In genomic region chr11:83157755-83158473, GRCh38 we compare ENCODE assay signal across 8 cellular contexts. TPM values are rescaled to one million over a fixed set of nuclear protein-coding genes. Genes with fewer than 3 reads are reported as not detected.
DNase-seq lines count a peak whose midpoint lies in the region; ATAC-seq and TF ChIP-seq lines count a peak whose summit lies in the region.

No MANE protein-coding gene starts in this region.

- CTCF ChIA-PET in AG04449 (lab: Yijun Ruan, JAX) = no interaction called here

- POLR2A ChIA-PET in AG04449 (lab: Yijun Ruan, JAX) = interaction anchor here (1.2 to 2.5 kb wide), 4 partner anchors 21 to 257 kb away, joined by 3 to 18 read pairs (median 12); partner anchors contain the start of genes DDIAS, PRCP and RAB30

- H3K4me1 ChIP-seq in mucosa of descending colon (ENCODE audit: low read depth) = peaks cover 7% of the 10 kb centered on the region

- peak overlapping the region; percentile 92 for H3K27ac ChIP-seq in epithelial cell of prostate

- TF ChIP-seq CTCF in AG04449 (IDR thresholded peaks at IDR 0.05; ENCODE audit: insufficient read depth, low read length, missing control alignments) (no peak), GM20000 (IDR thresholded peaks at IDR 0.05; ENCODE audit: extremely low read depth, missing control alignments) (no peak), mucosa of descending colon (IDR thresholded peaks at IDR 0.05) (no peak), omental fat pad (IDR thresholded peaks at IDR 0.05) (no peak)

- no peaks in the 10 kb centered on the region for H3K36me3 ChIP-seq in mucosa of descending colon (ENCODE audit: low read depth)

- H3K9me3 ChIP-seq in mucosa of descending colon = no peaks in the 10 kb centered on the region

- intact Hi-C loops in mucosa of descending colon (cut with DNase I, micrococcal nuclease) = loop anchor here in 1 of 2 donors (5.0 kb wide), 1 partner anchor 81 kb away; no protein-coding TSS in a partner anchor

- peak overlapping the region; percentile 84 for H3K4me3 ChIP-seq in AG04449 (ENCODE audit: low read depth, low read length)
- H3K4me3 ChIP-seq in mucosa of descending colon = peak overlapping the region; percentile 89

- no peak for DNase-seq in AG04449 (ENCODE audit: low read depth, low spot score)
- DNase-seq in GM20000 (ENCODE audit: low spot score) = peak; percentile 21
- DNase-seq in NOMO-1 (lab: John Stamatoyannopoulos, UW; ENCODE audit: unreplicated experiment in 2 of 2) = peak; percentile 73 to 84
- peak; percentile 30 for DNase-seq in activated T-cell treated with anti-CD3 and anti-CD28 coated beads for 1 hour (ENCODE audit: low read depth)
- no peak for DNase-seq in epithelial cell of prostate (ENCODE audit: low read depth, low spot score)
- DNase-seq in mucosa of descending colon = peak; percentile 67 to 72 (median 70)
- peak; percentile 20 to 77 (median 50) for DNase-seq in stimulated activated naive CD4-positive, alpha-beta T cell (lab: John Stamatoyannopoulos, UW)
- no peak for DNase-seq in omental fat pad (ENCODE audit: low spot score)

- peak; percentile 37 for ATAC-seq in mucosa of descending colon
- no peak for ATAC-seq in omental fat pad (ENCODE audit: low FRiP score)

RNA-seq across cellular contexts. Expression of gene PCF11, which starts 1.0 kb away (rescaled TPM):
- total RNA-seq in mucosa of descending colon = 10 to 100 TPM; 57.2 to 60.5 (median 58.7) TPM
- 100 to 1,000 TPM in 2 of 4 donors, 10 to 100 TPM in 2; 67.2 to 120 (median 96.5) TPM for total RNA-seq in omental fat pad

RNA-seq across cellular contexts. Expression of gene ANKRD42, which starts 35.6 kb away (rescaled TPM):
- total RNA-seq in mucosa of descending colon = 10 to 100 TPM in 1 of 3 donors, 1 to 10 TPM in 2; 7.7 to 15.3 (median 9.3) TPM
- total RNA-seq in omental fat pad = 10 to 100 TPM in 3 of 4 donors, 1 to 10 TPM in 1; 9.0 to 13.4 (median 11.6) TPM

Comparison
In these comparisons a context has a peak if more than half of its experiments do, and no peak if none do; other contexts are left out.
1. DNase-seq: peak in GM20000 (single experiment), NOMO-1 (2 of 2), activated T-cell treated with anti-CD3 and anti-CD28 coated beads for 1 hour (single experiment), mucosa of descending colon (3 of 3) and stimulated activated naive CD4-positive, alpha-beta T cell (6 of 6); none in AG04449 (single experiment), epithelial cell of prostate (single experiment) and omental fat pad (single experiment).